15 cellular contexts compared by ENCODE assay signal in genomic region chr1:222392571-222392970, GRCh38.
"Had no signal": no experiment of that assay in that cellular context is flagged by ENCODE, and none has a peak within 500 bp of the region (broad histone marks: within the 10 kb centered on the region; RNA-seq: fewer than 3 reads in every experiment).

No MANE protein-coding gene starts in this region.

- H3K79me2 ChIP-seq: hepatocyte had no signal

- H3K36me3 ChIP-seq: neutrophil, thyroid gland, uterus had no signal

- ATAC-seq: activated CD4-positive, CD25-positive, alpha-beta regulatory T cell treated with anti-CD3 and anti-CD28 coated beads, Interleukin-2, amount 50 U/mL, for 24 hours; left lobe of liver; mucosa of descending colon; naive thymus-derived CD4-positive, alpha-beta T cell had no signal

- H3K27ac ChIP-seq: dorsolateral prefrontal cortex, hepatocyte, neutrophil, thyroid gland, uterus had no signal

- H3K9me3 ChIP-seq: mucosa of descending colon, neutrophil, thyroid gland, uterus had no signal

- H3K4me3 ChIP-seq: dorsolateral prefrontal cortex, hepatocyte, mucosa of descending colon, thyroid gland, uterus had no signal

- H3K4me2 ChIP-seq: hepatocyte had no signal

- DNase-seq: activated naive CD4-positive, alpha-beta T cell; activated naive CD8-positive, alpha-beta T cell treated with anti-CD3 and anti-CD28 coated beads, Interleukin-2, amount 10 ng/mL, durations not matched to agents 7 days and 5 days; activated T-cell treated with anti-CD3 and anti-CD28 coated beads for 4 hours; dorsolateral prefrontal cortex; erythroblast; mucosa of descending colon; naive thymus-derived CD4-positive, alpha-beta T cell; stimulated activated CD4-positive, alpha-beta T cell treated with anti-CD3 and anti-CD28 coated beads, Interleukin-12 subunit alpha, Interleukin-12 subunit beta, amount 100 ng/mL, for 4 hours; stimulated activated CD4-positive, alpha-beta T cell treated with anti-CD3 and anti-CD28 coated beads, Interleukin-2, amount 100 ng/mL, for 24 hours; thyroid gland; uterus had no signal

- H3K4me1 ChIP-seq: thyroid gland, uterus had no signal

- H2AFZ ChIP-seq: hepatocyte had no signal

- H3K27me3 ChIP-seq: hepatocyte, neutrophil, thyroid gland, uterus had no signal
